ENCODE assay signal across 36 cellular contexts in the genomic region with DNA sequence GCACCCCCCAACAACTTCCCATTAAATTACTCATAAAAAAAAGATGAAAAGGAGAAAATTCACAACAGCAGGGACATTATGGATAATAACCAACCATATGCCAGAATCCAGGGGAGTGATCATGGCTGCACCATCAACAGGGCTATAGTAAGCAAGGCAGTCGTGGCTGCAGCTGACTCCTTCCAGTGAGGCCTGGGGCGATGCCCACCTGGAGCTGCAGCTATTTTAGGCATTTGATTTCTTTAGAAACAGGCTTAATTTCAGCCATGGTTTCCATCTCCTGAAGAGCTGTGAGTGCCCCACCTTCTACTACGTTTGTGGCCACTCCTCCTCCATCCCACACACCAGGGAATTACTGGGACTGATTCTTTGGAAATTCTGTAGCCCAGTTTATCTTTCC.
"Had no signal": no experiment of that assay in that cellular context is flagged by ENCODE, and none has a peak within 500 bp of the region (broad histone marks: within the 10 kb centered on the region; RNA-seq: fewer than 3 reads in every experiment).

No MANE protein-coding gene starts in this region.

- ATAC-seq: activated CD4-positive, alpha-beta T cell treated with anti-CD3 and anti-CD28 coated beads for 36 hours; activated CD4-positive, CD25-positive, alpha-beta regulatory T cell treated with anti-CD3 and anti-CD28 coated beads, Interleukin-2, amount 50 U/mL, for 24 hours; activated CD8-positive, alpha-beta memory T cell treated with anti-CD3 and anti-CD28 coated beads, Interleukin-2, amount 10 ng/mL, durations not matched to agents 7 days and 5 days; activated CD8-positive, alpha-beta T cell treated with anti-CD3 and anti-CD28 coated beads, Interleukin-2, amount 10 ng/mL, durations not matched to agents 7 days and 5 days; activated naive CD8-positive, alpha-beta T cell treated with anti-CD3 and anti-CD28 coated beads, Interleukin-2, amount 50 U/mL, for 24 hours had no signal

- H3K36me3 Mint-ChIP-seq: activated CD8-positive, alpha-beta memory T cell treated with anti-CD3 and anti-CD28 coated beads, Interleukin-2, amount 10 ng/mL, durations not matched to agents 7 days and 5 days; activated naive CD4-positive, alpha-beta T cell treated with anti-CD3 and anti-CD28 coated beads, Interleukin-2, amount 10 ng/mL, durations not matched to agents 7 days and 5 days; activated naive CD4-positive, alpha-beta T cell treated with anti-CD3 and anti-CD28 coated beads, Interleukin-2, amount 50 U/mL, for 24 hours; activated naive CD8-positive, alpha-beta T cell; activated naive CD8-positive, alpha-beta T cell treated with anti-CD3 and anti-CD28 coated beads, Interleukin-2, amount 10 ng/mL, durations not matched to agents 7 days and 5 days; brain had no signal

- DNase-seq: activated CD4-positive, alpha-beta memory T cell treated with anti-CD3 and anti-CD28 coated beads, Interleukin-2, amount 10 ng/mL, durations not matched to agents 7 days and 5 days; activated CD4-positive, alpha-beta T cell treated with anti-CD3 and anti-CD28 coated beads for 1 hour; activated CD4-positive, alpha-beta T cell treated with anti-CD3 and anti-CD28 coated beads for 36 hours; activated CD4-positive, alpha-beta T cell treated with anti-CD3 and anti-CD28 coated beads for 48 hours; activated CD4-positive, alpha-beta T cell treated with anti-CD3 and anti-CD28 coated beads, Interleukin-2, amount 10 ng/mL, durations not matched to agents 7 days and 5 days; activated CD4-positive, alpha-beta T cell treated with anti-CD3 and anti-CD28 coated beads, Interleukin-2, amount 50 U/mL, for 48 hours; activated CD4-positive, CD25-positive, alpha-beta regulatory T cell; activated CD8-positive, alpha-beta memory T cell treated with anti-CD3 and anti-CD28 coated beads for 24 hours; activated CD8-positive, alpha-beta memory T cell treated with anti-CD3 and anti-CD28 coated beads, Interleukin-2, amount 50 U/mL, for 48 hours; activated CD8-positive, alpha-beta T cell treated with anti-CD3 and anti-CD28 coated beads, Interleukin-2, amount 10 ng/mL, durations not matched to agents 7 days and 5 days; activated effector memory CD4-positive, alpha-beta T cell treated with Interleukin-2 at 50 U/mL for 16 hours; activated gamma-delta T cell; activated naive CD4-positive, alpha-beta T cell treated with anti-CD3 and anti-CD28 coated beads, Interleukin-2, amount 10 ng/mL, durations not matched to agents 7 days and 5 days; activated naive CD4-positive, alpha-beta T cell treated with Interleukin-2 at 50 U/mL for 16 hours; activated naive CD8-positive, alpha-beta T cell treated with anti-CD3 and anti-CD28 coated beads, Interleukin-2, amount 10 ng/mL, durations not matched to agents 7 days and 5 days; activated naive CD8-positive, alpha-beta T cell treated with anti-CD3 and anti-CD28 coated beads, Interleukin-2, amount 50 U/mL, for 24 hours; activated T-cell treated with anti-CD3 and anti-CD28 coated beads, Interleukin-2, amount 50 U/mL, for 24 hours; activated T-cell treated with anti-CD3 and anti-CD28 coated beads, Interleukin-2, amount 50 U/mL, for 48 hours; amygdala; anterior cingulate cortex; caudate nucleus; T-helper 1 cell; T-helper 2 cell; T-helper 9 cell had no signal

- H3K4me3 ChIP-seq: ascending aorta, cardiac muscle cell had no signal

- H3K9me3 Mint-ChIP-seq: activated CD4-positive, alpha-beta memory T cell treated with anti-CD3 and anti-CD28 coated beads, Interleukin-2, amount 10 ng/mL, durations not matched to agents 7 days and 5 days; activated CD4-positive, alpha-beta T cell treated with anti-CD3 and anti-CD28 coated beads, Interleukin-2, amount 10 ng/mL, durations not matched to agents 7 days and 5 days; activated naive CD4-positive, alpha-beta T cell treated with anti-CD3 and anti-CD28 coated beads, Interleukin-2, amount 10 ng/mL, durations not matched to agents 7 days and 5 days; activated naive CD4-positive, alpha-beta T cell treated with anti-CD3 and anti-CD28 coated beads, Interleukin-2, amount 50 U/mL, for 24 hours; activated naive CD8-positive, alpha-beta T cell treated with anti-CD3 and anti-CD28 coated beads, Interleukin-2, amount 10 ng/mL, durations not matched to agents 7 days and 5 days; activated naive CD8-positive, alpha-beta T cell treated with anti-CD3 and anti-CD28 coated beads, Interleukin-2, amount 50 U/mL, for 24 hours; activated T-cell treated with anti-CD3 and anti-CD28 coated beads, Interleukin-2, amount 50 U/mL, for 24 hours; activated T-helper 2 cell treated with anti-CD3 and anti-CD28 coated beads, Interferon-gamma antibody, Interleukin-2, Interleukin-4, amounts not matched to agents 10 μg/mL and 5 μg/mL and 100 μg/mL, durations not matched to agents 14 hours and 24 hours and 36 hours; brain; central memory CD8-positive, alpha-beta T cell; T-helper 1 cell treated with Interleukin-12 subunit alpha and Interleukin-12 subunit beta and Interleukin-4 antibody, amounts not matched to agents 30 μg/mL and 1 μg/mL, for 36 hours; T-helper 2 cell treated with Interferon-gamma antibody and Interleukin-4, amounts not matched to agents 5 μg/mL and 100 μg/mL, for 36 hours had no signal

- H3K4me3 Mint-ChIP-seq: activated CD4-positive, alpha-beta memory T cell treated with anti-CD3 and anti-CD28 coated beads, Interleukin-2, amount 10 ng/mL, durations not matched to agents 7 days and 5 days; activated CD4-positive, alpha-beta T cell treated with anti-CD3 and anti-CD28 coated beads for 36 hours; activated CD4-positive, alpha-beta T cell treated with anti-CD3 and anti-CD28 coated beads, Interleukin-2, amount 10 ng/mL, durations not matched to agents 7 days and 5 days; activated CD8-positive, alpha-beta memory T cell treated with anti-CD3 and anti-CD28 coated beads, Interleukin-2, amount 10 ng/mL, durations not matched to agents 7 days and 5 days; activated CD8-positive, alpha-beta T cell treated with anti-CD3 and anti-CD28 coated beads, Interleukin-2, amount 10 ng/mL, durations not matched to agents 7 days and 5 days; activated naive CD4-positive, alpha-beta T cell treated with anti-CD3 and anti-CD28 coated beads, Interleukin-2, amount 10 ng/mL, durations not matched to agents 7 days and 5 days; activated naive CD4-positive, alpha-beta T cell treated with anti-CD3 and anti-CD28 coated beads, Interleukin-2, amount 50 U/mL, for 24 hours; activated naive CD8-positive, alpha-beta T cell; activated naive CD8-positive, alpha-beta T cell treated with anti-CD3 and anti-CD28 coated beads, Interleukin-2, amount 10 ng/mL, durations not matched to agents 7 days and 5 days; activated naive CD8-positive, alpha-beta T cell treated with anti-CD3 and anti-CD28 coated beads, Interleukin-2, amount 50 U/mL, for 24 hours; activated T-cell treated with anti-CD3 and anti-CD28 coated beads, Interleukin-2, amount 50 U/mL, for 24 hours; brain; central memory CD8-positive, alpha-beta T cell; T-helper 1 cell treated with Interleukin-12 subunit alpha and Interleukin-12 subunit beta and Interleukin-4 antibody, amounts not matched to agents 30 μg/mL and 1 μg/mL, for 36 hours; T-helper 2 cell treated with Interferon-gamma antibody and Interleukin-4, amounts not matched to agents 5 μg/mL and 100 μg/mL, for 36 hours had no signal

- H3K27ac ChIP-seq: ascending aorta, cardiac muscle cell, VCaP had no signal

- H3K27me3 ChIP-seq: ascending aorta, cardiac muscle cell had no signal

- H3K9me3 ChIP-seq: ascending aorta had no signal

- H3K36me3 ChIP-seq: ascending aorta, cardiac muscle cell had no signal

- H3K27ac Mint-ChIP-seq: activated CD4-positive, alpha-beta memory T cell treated with anti-CD3 and anti-CD28 coated beads, Interleukin-2, amount 10 ng/mL, durations not matched to agents 7 days and 5 days; activated CD4-positive, alpha-beta T cell treated with anti-CD3 and anti-CD28 coated beads for 36 hours; activated CD4-positive, alpha-beta T cell treated with anti-CD3 and anti-CD28 coated beads, Interleukin-2, amount 10 ng/mL, durations not matched to agents 7 days and 5 days; activated CD8-positive, alpha-beta memory T cell treated with anti-CD3 and anti-CD28 coated beads, Interleukin-2, amount 10 ng/mL, durations not matched to agents 7 days and 5 days; activated CD8-positive, alpha-beta T cell treated with anti-CD3 and anti-CD28 coated beads, Interleukin-2, amount 10 ng/mL, durations not matched to agents 7 days and 5 days; activated naive CD4-positive, alpha-beta T cell treated with anti-CD3 and anti-CD28 coated beads, Interleukin-2, amount 10 ng/mL, durations not matched to agents 7 days and 5 days; activated naive CD4-positive, alpha-beta T cell treated with anti-CD3 and anti-CD28 coated beads, Interleukin-2, amount 50 U/mL, for 24 hours; activated naive CD8-positive, alpha-beta T cell; activated naive CD8-positive, alpha-beta T cell treated with anti-CD3 and anti-CD28 coated beads, Interleukin-2, amount 10 ng/mL, durations not matched to agents 7 days and 5 days; activated naive CD8-positive, alpha-beta T cell treated with anti-CD3 and anti-CD28 coated beads, Interleukin-2, amount 50 U/mL, for 24 hours; activated T-cell treated with anti-CD3 and anti-CD28 coated beads, Interleukin-2, amount 50 U/mL, for 24 hours; activated T-helper 2 cell treated with anti-CD3 and anti-CD28 coated beads, Interferon-gamma antibody, Interleukin-2, Interleukin-4, amounts not matched to agents 10 μg/mL and 5 μg/mL and 100 μg/mL, durations not matched to agents 14 hours and 24 hours and 36 hours; brain; T-helper 1 cell treated with Interleukin-12 subunit alpha and Interleukin-12 subunit beta and Interleukin-4 antibody, amounts not matched to agents 30 μg/mL and 1 μg/mL, for 36 hours; T-helper 2 cell treated with Interferon-gamma antibody and Interleukin-4, amounts not matched to agents 5 μg/mL and 100 μg/mL, for 36 hours had no signal

- H3K4me1 Mint-ChIP-seq: activated CD4-positive, alpha-beta memory T cell treated with anti-CD3 and anti-CD28 coated beads, Interleukin-2, amount 10 ng/mL, durations not matched to agents 7 days and 5 days; activated CD4-positive, alpha-beta T cell treated with anti-CD3 and anti-CD28 coated beads for 36 hours; activated CD4-positive, alpha-beta T cell treated with anti-CD3 and anti-CD28 coated beads, Interleukin-2, amount 10 ng/mL, durations not matched to agents 7 days and 5 days; activated CD8-positive, alpha-beta memory T cell treated with anti-CD3 and anti-CD28 coated beads, Interleukin-2, amount 10 ng/mL, durations not matched to agents 7 days and 5 days; activated naive CD4-positive, alpha-beta T cell treated with anti-CD3 and anti-CD28 coated beads, Interleukin-2, amount 10 ng/mL, durations not matched to agents 7 days and 5 days; activated naive CD4-positive, alpha-beta T cell treated with anti-CD3 and anti-CD28 coated beads, Interleukin-2, amount 50 U/mL, for 24 hours; activated naive CD8-positive, alpha-beta T cell treated with anti-CD3 and anti-CD28 coated beads, Interleukin-2, amount 10 ng/mL, durations not matched to agents 7 days and 5 days; activated naive CD8-positive, alpha-beta T cell treated with anti-CD3 and anti-CD28 coated beads, Interleukin-2, amount 50 U/mL, for 24 hours; central memory CD8-positive, alpha-beta T cell had no signal

- H3K4me1 ChIP-seq: ascending aorta had no signal
